Comparison of ENCODE assay signal across 16 cellular contexts in the genomic region with DNA sequence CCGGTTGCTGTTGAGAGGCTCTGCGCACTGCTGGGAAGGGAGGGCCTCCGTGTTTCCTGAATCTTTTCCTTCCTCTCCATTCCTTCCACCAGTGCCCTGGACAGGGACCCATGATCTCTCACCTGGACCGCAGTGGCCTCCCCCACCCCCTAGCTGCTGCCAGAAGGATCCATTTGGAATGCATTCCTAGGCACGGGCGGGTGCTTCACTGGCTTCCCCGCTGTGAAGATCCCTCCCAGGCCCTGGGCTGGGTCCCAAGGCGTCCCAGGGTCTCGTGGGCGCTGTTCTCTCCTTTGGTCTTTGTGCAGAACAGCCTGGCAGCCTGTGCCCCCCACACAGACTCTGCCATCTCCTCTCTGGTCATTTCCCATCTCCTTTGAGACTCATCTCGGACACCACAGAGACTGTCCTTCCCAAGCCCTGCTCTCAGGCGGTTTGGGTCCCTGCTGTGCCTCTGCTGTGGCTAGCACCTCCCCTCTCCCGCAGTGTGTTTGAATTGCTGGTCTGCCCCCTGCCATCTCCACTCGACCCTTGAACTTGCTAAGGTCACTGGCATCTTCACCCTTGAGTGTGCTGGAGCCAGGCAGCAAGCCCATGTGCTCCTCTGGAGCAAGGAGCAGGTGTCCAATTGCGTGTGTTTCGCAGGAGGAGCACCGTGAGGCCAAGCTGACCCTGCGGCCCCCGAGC. TPM values are rescaled to one million over a fixed set of nuclear protein-coding genes. Genes with fewer than 3 reads are reported as not detected.
DNase-seq lines count a peak whose midpoint lies in the region; ATAC-seq, FAIRE-seq and TF ChIP-seq lines count a peak whose summit lies in the region.
"Had no signal": no experiment of that assay in that cellular context is flagged by ENCODE, and none has a peak within 500 bp of the region (broad histone marks: within the 10 kb centered on the region; RNA-seq: fewer than 3 reads in every experiment).

No MANE protein-coding gene starts in this region.

- dilution Hi-C loops in keratinocyte (cut with MboI; ENCODE audit: extremely low pct_ligation_motif_present, low sequenced_read_pairs), result no loop called here

- no peaks in the 10 kb centered on the region for H3K9me3 ChIP-seq in Peyer's patch
- H3K9me3 ChIP-seq in keratinocyte (ENCODE audit: control insufficient read depth, low read depth, low read length), result no peaks in the 10 kb centered on the region
- H3K9me3 ChIP-seq in sigmoid colon, result no peaks in the 10 kb centered on the region
- no peaks in the 10 kb centered on the region for H3K9me3 ChIP-seq in effector memory CD4-positive, alpha-beta T cell (ENCODE audit: control insufficient read depth, low read length)
- H3K9me3 ChIP-seq: prostate gland had no signal

- H3K79me2 ChIP-seq in keratinocyte (ENCODE audit: control insufficient read depth, insufficient read depth, low read length), result no peaks in the 10 kb centered on the region

- TF ChIP-seq CTCF in Peyer's patch (IDR thresholded peaks at IDR 0.05) (no peak), keratinocyte (optimal IDR thresholded peaks at IDR 0.05 in 1 of 3, IDR thresholded peaks at IDR 0.05 in 1 of 3, conservative IDR thresholded peaks at IDR 0.05 in 1 of 3; ENCODE audit: extremely low read depth in 1 of 3, insufficient read depth in 2 of 3, low read length in 3 of 3) (no peak), sigmoid colon (IDR thresholded peaks at IDR 0.05) (no peak)

- no peaks in the 10 kb centered on the region for H4K20me1 ChIP-seq in keratinocyte (ENCODE audit: control insufficient read depth, extremely low read depth, insufficient read depth, low read length)

- no peak for TF ChIP-seq POLR2A in GM12892 (IDR thresholded peaks at IDR 0.05; ENCODE audit: low read depth, low read length)
- no peak for TF ChIP-seq POLR2A in Peyer's patch (IDR thresholded peaks at IDR 0.05)
- TF ChIP-seq POLR2A in sigmoid colon (IDR thresholded peaks at IDR 0.05), result no peak

- peaks cover 0 to 98% (median 0%) of the 10 kb centered on the region in 3 donors for H3K36me3 ChIP-seq in Peyer's patch
- peaks cover 8 to 15% of the 10 kb centered on the region in 2 experiments for H3K36me3 ChIP-seq in keratinocyte (ENCODE audit: control insufficient read depth in 2 of 2, extremely low read depth in 1 of 2, insufficient read depth in 2 of 2, low read length in 2 of 2)
- peaks cover 67 to 100% (median 94%) of the 10 kb centered on the region in 4 donors for H3K36me3 ChIP-seq in sigmoid colon
- peaks cover 59% of the 10 kb centered on the region for H3K36me3 ChIP-seq in effector memory CD4-positive, alpha-beta T cell (ENCODE audit: control insufficient read depth, insufficient read depth, low read length)

- H3K9ac ChIP-seq in keratinocyte (ENCODE audit: control insufficient read depth, extremely low read depth, insufficient read depth, low read length), result peak overlapping the region; percentile 63

- TF ChIP-seq EP300 in sigmoid colon (IDR thresholded peaks at IDR 0.05), result no peak

- no peak for ATAC-seq in HG03095 (IDR thresholded peaks at IDR 0.05; ENCODE audit: unreplicated experiment)
- ATAC-seq: esophagus mucosa had no signal

- FAIRE-seq in GM12892 (lab: Jason Lieb, UNC) (no peak), keratinocyte (lab: Jason Lieb, UNC) (no peak)
- FAIRE-seq: GM19239 had no signal

- no peak overlapping the region for H3K4me3 ChIP-seq in Peyer's patch
- H3K4me3 ChIP-seq in keratinocyte (ENCODE audit: control insufficient read depth in 2 of 3, extremely low read depth in 1 of 3, insufficient read depth in 2 of 3, low read depth in 1 of 3, low read length in 3 of 3), result no peak overlapping the region
- H3K4me3 ChIP-seq in sigmoid colon, result no peak overlapping the region
- no peak overlapping the region for H3K4me3 ChIP-seq in effector memory CD4-positive, alpha-beta T cell (ENCODE audit: insufficient read depth, low read depth, low read length, poor library complexity, severe bottlenecking)
- H3K4me3 ChIP-seq: prostate gland had no signal

- H3K27me3 ChIP-seq in Peyer's patch (no peaks in the 10 kb centered on the region), keratinocyte (ENCODE audit: control insufficient read depth, extremely low read depth, insufficient read depth, low read length) (no peaks in the 10 kb centered on the region), sigmoid colon (no peaks in the 10 kb centered on the region)
- no peaks in the 10 kb centered on the region for H3K27me3 ChIP-seq in effector memory CD4-positive, alpha-beta T cell (replicated peaks; ENCODE audit: control insufficient read depth, insufficient read depth, low read length, poor library complexity, severe bottlenecking)

- DNase-seq in GM12892 (ENCODE audit: insufficient read length) (peak; percentile 11), Peyer's patch (peak in 2 of 3 donors; percentile 41 to 42), keratinocyte (ENCODE audit: low read depth, low spot score) (no peak), sigmoid colon (peak; percentile 59), HuH-7.5 (ENCODE audit: low spot score) (no peak)
- no peak for DNase-seq in stimulated activated CD4-positive, alpha-beta T cell treated with anti-CD3 and anti-CD28 coated beads, Interleukin-4, amount 100 ng/mL, for 24 hours
- no peak for DNase-seq in effector memory CD4-positive, alpha-beta T cell
- DNase-seq: activated CD4-positive, alpha-beta T cell treated with anti-CD3 and anti-CD28 coated beads, Interleukin-2, amount 50 U/mL, for 1 hour; activated gamma-delta T cell; central memory CD4-positive, alpha-beta T cell; NCI-H2029 treated with DMSO at 0.1 percent for 48 hours; NCI-H748 treated with DMSO at 0.1 percent for 48 hours had no signal

- 84 to 85% methylated on average over 19 of the region's 19 CpGs for WGBS in sigmoid colon, 2 donors

- intact Hi-C loops in sigmoid colon (cut with DNase I), result no loop called here

- peaks cover 0 to 8% (median 0%) of the 10 kb centered on the region in 4 donors for H3K4me1 ChIP-seq in Peyer's patch
- H3K4me1 ChIP-seq in keratinocyte (ENCODE audit: control insufficient read depth, extremely low read depth, insufficient read depth, low read length), result peaks cover 49% of the 10 kb centered on the region
- H3K4me1 ChIP-seq in sigmoid colon, result peaks cover 0 to 40% (median 21%) of the 10 kb centered on the region in 4 donors
- no peaks in the 10 kb centered on the region for H3K4me1 ChIP-seq in effector memory CD4-positive, alpha-beta T cell (ENCODE audit: control insufficient read depth, insufficient read depth, low read length, poor library complexity, severe bottlenecking)
- H3K4me1 ChIP-seq: prostate gland had no signal

- H3K27ac ChIP-seq in Peyer's patch (no peak overlapping the region), keratinocyte (ENCODE audit: control insufficient read depth, insufficient read depth, low read length) (peak overlapping the region; percentile 85), sigmoid colon (peak overlapping the region; percentile 29 to 67 (median 61))
- H3K27ac ChIP-seq in effector memory CD4-positive, alpha-beta T cell (ENCODE audit: insufficient read depth, low read length, poor library complexity, severe bottlenecking), result no peak overlapping the region
- H3K27ac ChIP-seq: prostate gland had no signal

- H3K9me1 ChIP-seq in keratinocyte (ENCODE audit: control insufficient read depth, extremely low read depth, insufficient read depth, low read length), result peaks cover 2% of the 10 kb centered on the region

- peak overlapping the region; percentile 79 for H3K4me2 ChIP-seq in keratinocyte (ENCODE audit: control insufficient read depth, extremely low read depth, insufficient read depth, low read depth, low read length)

- H2AFZ ChIP-seq in keratinocyte (ENCODE audit: control insufficient read depth, low read length), result no peak overlapping the region

RNA-seq across cellular contexts. Expression of a gene that starts 59.0 kb away (rescaled TPM):
- not detected for polyA plus RNA-seq in GM12892 (2012; ENCODE audit: missing spikeins)
- total RNA-seq in Peyer's patch, result not detected
- not detected in 3 replicates for polyA plus RNA-seq in keratinocyte
- polyA plus RNA-seq in keratinocyte (2011; ENCODE audit: low read depth), result not detected
- not detected in 2 replicates for polyA plus RNA-seq in keratinocyte (2011; cell fraction: cytosol; rRNA removed)
- polyA plus RNA-seq in keratinocyte (2011; cell fraction: nucleus; rRNA removed), result not detected in 2 replicates
- not detected in 2 replicates for polyA plus RNA-seq in keratinocyte (2012; ENCODE audit: low replicate concordance)
- polyA minus RNA-seq in keratinocyte, result not detected in 3 replicates
- polyA minus RNA-seq in keratinocyte (2011; cell fraction: cytosol; rRNA and poly(A)+ RNA removed), result not detected
- not detected in 2 replicates for polyA minus RNA-seq in keratinocyte (2011; cell fraction: nucleus; rRNA and poly(A)+ RNA removed)
- total RNA-seq in sigmoid colon, result under 1 TPM in 1 of 4 donors, not detected in 3; 0.66 TPM
- polyA plus RNA-seq in sigmoid colon, result not detected
- total RNA-seq: esophagus mucosa had no signal

Comparison
In these comparisons a context has a peak if more than half of its experiments do, and no peak if none do; other contexts are left out.
1. DNase-seq: peak in GM12892 (single experiment), Peyer's patch (2 of 3) and sigmoid colon (single experiment); none in keratinocyte (single experiment), stimulated activated CD4-positive, alpha-beta T cell treated with anti-CD3 and anti-CD28 coated beads, Interleukin-4, amount 100 ng/mL, for 24 hours (single experiment), HuH-7.5 (single experiment) and effector memory CD4-positive, alpha-beta T cell (0 of 3).
2. H3K27ac ChIP-seq: peak in keratinocyte (single experiment) and sigmoid colon (4 of 4); none in Peyer's patch (0 of 4) and effector memory CD4-positive, alpha-beta T cell (single experiment).